Comparison of ENCODE assay signal across 32 cellular contexts in the genomic region with DNA sequence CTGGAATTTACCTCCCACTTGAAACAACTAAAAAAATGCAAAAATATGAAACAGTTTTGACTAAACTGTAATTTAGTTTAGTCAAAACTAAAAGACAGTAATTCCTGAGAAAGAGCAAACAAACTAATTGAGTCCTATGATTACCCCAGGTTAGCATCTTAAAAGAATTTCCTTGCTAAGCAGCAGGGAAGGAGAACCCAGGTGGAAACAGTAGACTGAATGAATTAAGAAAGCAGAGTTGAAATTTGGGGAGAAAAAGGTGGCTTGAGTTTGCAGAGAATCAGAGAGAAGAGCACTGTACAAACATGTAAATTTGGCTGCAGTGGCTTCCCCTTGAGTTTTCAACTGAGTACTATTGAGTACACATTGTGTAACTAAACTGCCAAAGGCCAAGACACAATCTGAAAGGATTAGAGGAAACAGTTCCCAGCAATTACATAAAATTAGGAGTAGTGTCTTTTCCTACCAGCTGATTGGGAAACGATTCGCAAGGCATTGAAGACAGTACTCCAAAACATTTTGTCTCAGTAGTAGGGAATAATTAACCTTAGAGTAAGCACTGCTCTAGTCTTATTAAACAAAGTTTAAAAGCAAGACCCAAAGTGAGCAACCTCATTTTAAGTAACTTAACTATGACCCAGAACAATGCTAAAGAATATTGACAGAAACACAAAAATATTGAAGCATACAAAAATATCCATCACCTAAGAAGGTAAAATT.
"Had no signal": no experiment of that assay in that cellular context is flagged by ENCODE, and none has a peak within 500 bp of the region (broad histone marks: within the 10 kb centered on the region; RNA-seq: fewer than 3 reads in every experiment).

No MANE protein-coding gene starts in this region.

- H3K9me3 Mint-ChIP-seq: activated naive CD8-positive, alpha-beta T cell treated with anti-CD3 and anti-CD28 coated beads, Interleukin-2, amount 10 ng/mL, durations not matched to agents 7 days and 5 days; mesothelial cell of epicardium; nephron progenitor cell; T-helper 1 cell treated with Interleukin-12 subunit alpha and Interleukin-12 subunit beta and Interleukin-4 antibody, amounts not matched to agents 30 μg/mL and 1 μg/mL, for 36 hours had no signal

- H3K27me3 Mint-ChIP-seq: activated naive CD8-positive, alpha-beta T cell treated with anti-CD3 and anti-CD28 coated beads, Interleukin-2, amount 10 ng/mL, durations not matched to agents 7 days and 5 days; naive B cell; stimulated activated naive B cell treated with anti-CD40 and anti-IgM and Interleukin-4, amounts not matched to agents 10 μg/mL and 1 μg/mL and 100 μg/mL, for 72 hours had no signal

- H3K9me3 ChIP-seq: ascending aorta, esophagus muscularis mucosa, heart left ventricle, pancreas, psoas muscle, stomach, thyroid gland, upper lobe of left lung had no signal

- H3K27ac ChIP-seq: ascending aorta, cardiac muscle cell, coronary artery, esophagus muscularis mucosa, foreskin keratinocyte, heart left ventricle, pancreas, psoas muscle, stomach, thyroid gland, upper lobe of left lung, VCaP had no signal

- DNase-seq: activated CD4-positive, alpha-beta T cell treated with anti-CD3 and anti-CD28 coated beads for 48 hours; activated CD4-positive, alpha-beta T cell treated with anti-CD3 and anti-CD28 coated beads, Interleukin-2, amount 50 U/mL, for 48 hours; activated CD8-positive, alpha-beta memory T cell treated with anti-CD3 and anti-CD28 coated beads for 24 hours; activated effector memory CD4-positive, alpha-beta T cell treated with anti-CD3 and anti-CD28 coated beads, Interleukin-2, amount 50 U/mL, for 16 hours; activated naive CD4-positive, alpha-beta T cell treated with anti-CD3 and anti-CD28 coated beads for 36 hours; activated naive CD8-positive, alpha-beta T cell treated with anti-CD3 and anti-CD28 coated beads, Interleukin-2, amount 10 ng/mL, durations not matched to agents 7 days and 5 days; foreskin keratinocyte; heart left ventricle; islet precursor cell; mammary epithelial cell; naive B cell; nephron progenitor cell; nucleus accumbens; pancreas; psoas muscle; stimulated activated CD4-positive, alpha-beta T cell treated with anti-CD3 and anti-CD28 coated beads, Interleukin-1b, Interleukin-23, amount 100 ng/mL, for 48 hours; stimulated activated CD4-positive, alpha-beta T cell treated with anti-CD3 and anti-CD28 coated beads, Interleukin-4, amount 100 ng/mL, for 4 hours; stimulated activated CD8-positive, alpha-beta memory T cell treated with anti-CD3 and anti-CD28 coated beads, Interleukin-4, amount 100 ng/mL, for 48 hours; stimulated activated naive B cell treated with anti-CD40 and anti-IgM and Interleukin-4, amounts not matched to agents 10 μg/mL and 1 μg/mL and 100 μg/mL, for 72 hours; stomach; T-helper 9 cell; thyroid gland; upper lobe of left lung had no signal

- H3K4me3 ChIP-seq: ascending aorta, cardiac muscle cell, coronary artery, esophagus muscularis mucosa, heart left ventricle, pancreas, psoas muscle, smooth muscle cell, stomach, thyroid gland, upper lobe of left lung had no signal

- H3K36me3 ChIP-seq: ascending aorta, cardiac muscle cell, esophagus muscularis mucosa, heart left ventricle, pancreas, stomach, thyroid gland, upper lobe of left lung had no signal

- H3K4me1 Mint-ChIP-seq: activated naive CD8-positive, alpha-beta T cell treated with anti-CD3 and anti-CD28 coated beads, Interleukin-2, amount 10 ng/mL, durations not matched to agents 7 days and 5 days; naive B cell; stimulated activated naive B cell treated with anti-CD40 and anti-IgM and Interleukin-4, amounts not matched to agents 10 μg/mL and 1 μg/mL and 100 μg/mL, for 72 hours had no signal

- H3K4me3 Mint-ChIP-seq: activated naive CD4-positive, alpha-beta T cell treated with anti-CD3 and anti-CD28 coated beads for 36 hours; activated naive CD8-positive, alpha-beta T cell treated with anti-CD3 and anti-CD28 coated beads, Interleukin-2, amount 10 ng/mL, durations not matched to agents 7 days and 5 days; brain; mesothelial cell of epicardium; naive B cell; nephron progenitor cell; stimulated activated naive B cell treated with anti-CD40 and anti-IgM and Interleukin-4, amounts not matched to agents 10 μg/mL and 1 μg/mL and 100 μg/mL, for 72 hours; T-helper 1 cell treated with Interleukin-12 subunit alpha and Interleukin-12 subunit beta and Interleukin-4 antibody, amounts not matched to agents 30 μg/mL and 1 μg/mL, for 36 hours had no signal

- H3K27ac Mint-ChIP-seq: activated naive CD4-positive, alpha-beta T cell treated with anti-CD3 and anti-CD28 coated beads for 36 hours; activated naive CD8-positive, alpha-beta T cell treated with anti-CD3 and anti-CD28 coated beads, Interleukin-2, amount 10 ng/mL, durations not matched to agents 7 days and 5 days; brain; mesothelial cell of epicardium; naive B cell; nephron progenitor cell; stimulated activated naive B cell treated with anti-CD40 and anti-IgM and Interleukin-4, amounts not matched to agents 10 μg/mL and 1 μg/mL and 100 μg/mL, for 72 hours; T-helper 1 cell treated with Interleukin-12 subunit alpha and Interleukin-12 subunit beta and Interleukin-4 antibody, amounts not matched to agents 30 μg/mL and 1 μg/mL, for 36 hours had no signal

- H3K4me1 ChIP-seq: ascending aorta, foreskin keratinocyte, heart left ventricle, pancreas, psoas muscle, stomach, thyroid gland, upper lobe of left lung had no signal

- H3K36me3 Mint-ChIP-seq: activated naive CD8-positive, alpha-beta T cell treated with anti-CD3 and anti-CD28 coated beads, Interleukin-2, amount 10 ng/mL, durations not matched to agents 7 days and 5 days; brain; mesothelial cell of epicardium; naive B cell; stimulated activated naive B cell treated with anti-CD40 and anti-IgM and Interleukin-4, amounts not matched to agents 10 μg/mL and 1 μg/mL and 100 μg/mL, for 72 hours had no signal

- H3K27me3 ChIP-seq: ascending aorta, cardiac muscle cell, esophagus muscularis mucosa, foreskin keratinocyte, heart left ventricle, stomach, thyroid gland, upper lobe of left lung had no signal
